In genomic region chr2:238230699-238231098, GRCh38 we compare ENCODE assay signal across 1 cellular context.
TF ChIP-seq lines count a peak whose summit lies in the region.

No MANE protein-coding gene starts in this region.

TF ChIP-seq in endothelial cell of umbilical vein, 7 proteins besides CTCF, POLR2A, EP300 and RAD21 (continued from another document):
- TF ChIP-seq MAX (IDR thresholded peaks at IDR 0.05; ENCODE audit: insufficient read depth, insufficient read length) = no peak
- TF ChIP-seq FOS (IDR thresholded peaks at IDR 0.05; ENCODE audit: borderline replicate concordance, insufficient read depth, low read length) = no peak
- no peak for TF ChIP-seq POLR2AphosphoS5 (IDR thresholded peaks at IDR 0.05; ENCODE audit: insufficient read depth, low read depth, low read length)
- no peak for TF ChIP-seq EZH2 (IDR thresholded peaks at IDR 0.05; ENCODE audit: borderline replicate concordance, low read depth, low read length, severe bottlenecking)
- no peak for TF ChIP-seq MYC (IDR thresholded peaks at IDR 0.05; ENCODE audit: low read depth, low read length)
